Comparison of ENCODE assay signal across 1 cellular context in genomic region chr2:9428965-9429577, GRCh38.
TF ChIP-seq lines count a peak whose summit lies in the region.

No MANE protein-coding gene starts in this region.

TF ChIP-seq in HCT116, 20 proteins besides CTCF, POLR2A, EP300 and RAD21 (continued from another document):
- no peak for TF ChIP-seq TCF7L2 (IDR thresholded peaks at IDR 0.05; ENCODE audit: borderline replicate concordance, extremely low read depth, insufficient read depth, insufficient read length)
- TF ChIP-seq EGR1 (IDR thresholded peaks at IDR 0.05; ENCODE audit: low read depth) = no peak
- TF ChIP-seq ZNF274 (IDR thresholded peaks at IDR 0.05; ENCODE audit: low read depth, low read length) = no peak
- TF ChIP-seq SRF (IDR thresholded peaks at IDR 0.05; ENCODE audit: low read depth) = no peak
TF ChIP-seq in HCT116: peak in this region for 0.
